Comparison of ENCODE assay signal across 7 cellular contexts in genomic region chr3:6580808-6581207, GRCh38.
"Had no signal": no experiment of that assay in that cellular context is flagged by ENCODE, and none has a peak within 500 bp of the region (broad histone marks: within the 10 kb centered on the region; RNA-seq: fewer than 3 reads in every experiment).

No MANE protein-coding gene starts in this region.

- H3K4me3 ChIP-seq: GM12878 had no signal

- FAIRE-seq: GM12878, GM12891, GM12892, GM18507, GM19239 had no signal

- ATAC-seq: GM12878 had no signal

- DNase-seq: GDM1, GF-D8 had no signal
